1 cellular context compared by ENCODE assay signal in genomic region chr4:169236901-169237626, GRCh38.
TF ChIP-seq lines count a peak whose summit lies in the region.

No MANE protein-coding gene starts in this region.

TF ChIP-seq in HCT116, 20 proteins besides CTCF, POLR2A, EP300 and RAD21 (continued from another document):
- no peak for TF ChIP-seq ZBTB33 (IDR thresholded peaks at IDR 0.05; ENCODE audit: extremely low read depth, insufficient replicate concordance, low read length)
